Comparison of ENCODE assay signal across 1 cellular context in the genomic region with DNA sequence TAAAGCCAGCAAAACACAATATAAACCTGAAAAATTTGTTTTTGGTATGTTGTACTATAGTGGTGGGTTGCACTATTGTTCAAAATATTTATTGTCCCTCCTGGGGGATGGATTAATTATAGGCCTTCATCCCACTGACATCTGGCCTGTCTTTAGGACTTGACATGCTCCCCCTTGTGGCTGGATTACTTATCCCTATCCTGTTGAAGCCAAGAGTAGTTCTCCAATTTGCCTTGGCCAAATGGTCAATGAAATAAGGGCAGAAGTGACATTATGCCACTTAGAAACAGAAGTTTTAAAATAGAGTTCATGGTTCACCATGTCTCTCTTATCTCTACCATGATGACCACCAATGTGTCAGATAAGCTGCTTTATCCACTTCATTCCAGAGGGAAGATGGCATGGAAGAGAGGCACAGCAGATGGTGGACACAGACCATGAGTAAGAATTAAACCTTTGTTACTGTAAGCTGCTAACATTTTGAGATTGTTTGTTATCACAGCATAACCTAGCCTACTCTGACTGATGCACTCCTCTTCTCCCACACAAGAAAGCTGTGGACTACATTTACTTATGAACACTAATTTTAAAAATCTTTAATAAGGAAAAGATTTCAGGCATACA.
TF ChIP-seq lines count a peak whose summit lies in the region.

No MANE protein-coding gene starts in this region.

TF ChIP-seq in HepG2, 621 proteins besides CTCF, POLR2A, EP300 and RAD21 (continued from another document):
- TF ChIP-seq ZNF143 (CRISPR knock-in tag; IDR thresholded peaks at IDR 0.05) (no peak), ZNF512B (CRISPR knock-in tag; IDR thresholded peaks at IDR 0.05; ENCODE audit: borderline replicate concordance) (no peak), NR2C2 (CRISPR knock-in tag; IDR thresholded peaks at IDR 0.05; ENCODE audit: borderline replicate concordance) (no peak), IRX3 (CRISPR knock-in tag; IDR thresholded peaks at IDR 0.05; ENCODE audit: borderline replicate concordance, low read depth) (no peak), ZNF644 (CRISPR knock-in tag; IDR thresholded peaks at IDR 0.05; ENCODE audit: low read depth) (peak; percentile 73; the same call in 1 of the 2 replicates), ZNF503 (CRISPR knock-in tag; IDR thresholded peaks at IDR 0.05) (no peak), SMC3 (IDR thresholded peaks at IDR 0.05; ENCODE audit: low read length) (peak; percentile 65; the same call in 1 of the 2 replicates), NFRKB (IDR thresholded peaks at IDR 0.05) (no peak), NR1H2 (CRISPR knock-in tag; IDR thresholded peaks at IDR 0.05; ENCODE audit: borderline replicate concordance, low read depth) (no peak), DMTF1 (CRISPR knock-in tag; IDR thresholded peaks at IDR 0.05) (no peak), PRPF4 (IDR thresholded peaks at IDR 0.05; ENCODE audit: low read depth, low read length, poor library complexity, severe bottlenecking) (no peak), NFE2L2 (IDR thresholded peaks at IDR 0.05; ENCODE audit: low read length) (no peak), HOXA7 (CRISPR knock-in tag; IDR thresholded peaks at IDR 0.05) (no peak), FOXM1 (CRISPR knock-in tag; IDR thresholded peaks at IDR 0.05) (no peak), YY1 (IDR thresholded peaks at IDR 0.05; ENCODE audit: insufficient read depth, insufficient replicate concordance, low read depth, low read length) (no peak), ZSCAN29 (CRISPR knock-in tag; conservative IDR thresholded peaks at IDR 0.05) (no peak), ZFY (CRISPR knock-in tag; IDR thresholded peaks at IDR 0.05) (no peak), ZBTB37 (CRISPR knock-in tag; IDR thresholded peaks at IDR 0.05) (no peak), HOXA9 (CRISPR knock-in tag; IDR thresholded peaks at IDR 0.05; ENCODE audit: borderline replicate concordance) (no peak), ZNF12 (CRISPR knock-in tag; IDR thresholded peaks at IDR 0.05) (peak; percentile 77; the same call in 1 of the 2 replicates), STAG1 (CRISPR knock-in tag; IDR thresholded peaks at IDR 0.05) (peak; percentile 51)
- TF ChIP-seq, protein P1, sequence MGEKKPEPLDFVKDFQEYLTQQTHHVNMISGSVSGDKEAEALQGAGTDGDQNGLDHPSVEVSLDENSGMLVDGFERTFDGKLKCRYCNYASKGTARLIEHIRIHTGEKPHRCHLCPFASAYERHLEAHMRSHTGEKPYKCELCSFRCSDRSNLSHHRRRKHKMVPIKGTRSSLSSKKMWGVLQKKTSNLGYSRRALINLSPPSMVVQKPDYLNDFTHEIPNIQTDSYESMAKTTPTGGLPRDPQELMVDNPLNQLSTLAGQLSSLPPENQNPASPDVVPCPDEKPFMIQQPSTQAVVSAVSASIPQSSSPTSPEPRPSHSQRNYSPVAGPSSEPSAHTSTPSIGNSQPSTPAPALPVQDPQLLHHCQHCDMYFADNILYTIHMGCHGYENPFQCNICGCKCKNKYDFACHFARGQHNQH (CRISPR knock-in tag; IDR thresholded peaks at IDR 0.05) = no peak
TF ChIP-seq in HepG2: peak in this region for 4.
